1 cellular context compared by ENCODE assay signal in the genomic region with DNA sequence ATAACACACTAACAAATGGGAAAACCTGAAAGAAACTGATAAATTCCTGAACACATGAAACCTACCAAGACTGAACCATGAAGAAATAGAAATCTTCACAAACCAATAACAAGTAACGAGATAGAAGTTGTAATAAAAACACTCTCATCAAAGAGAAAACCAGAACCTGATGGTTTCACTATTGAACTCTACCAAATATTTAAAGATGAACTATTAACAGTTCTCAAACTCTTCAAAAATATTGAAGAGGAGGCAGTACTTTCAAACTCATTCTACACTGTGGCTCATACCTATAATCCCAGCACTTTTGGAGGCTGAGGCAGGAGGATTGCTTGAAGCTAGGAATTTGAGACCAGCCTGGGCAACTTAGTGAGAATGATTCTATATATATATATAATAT.
TF ChIP-seq lines count a peak whose summit lies in the region.

No MANE protein-coding gene starts in this region.

TF ChIP-seq in SK-N-SH, 30 proteins besides CTCF, POLR2A, EP300 and RAD21 (continued from another document):
- no peak for TF ChIP-seq POLR2AphosphoS5 (IDR thresholded peaks at IDR 0.05; ENCODE audit: low read depth, low read length)
- TF ChIP-seq NFIC (IDR thresholded peaks at IDR 0.05; ENCODE audit: borderline replicate concordance), result no peak
- TF ChIP-seq YY1 (IDR thresholded peaks at IDR 0.05; ENCODE audit: low read depth), result no peak
- TF ChIP-seq RFX5 (IDR thresholded peaks at IDR 0.05; ENCODE audit: low read length), result no peak
- TF ChIP-seq CHD2 (IDR thresholded peaks at IDR 0.05; ENCODE audit: low read length, partially characterized antibody), result no peak
- TF ChIP-seq MEF2A (IDR thresholded peaks at IDR 0.05; ENCODE audit: borderline replicate concordance, low read depth), result no peak
- TF ChIP-seq, protein P1, sequence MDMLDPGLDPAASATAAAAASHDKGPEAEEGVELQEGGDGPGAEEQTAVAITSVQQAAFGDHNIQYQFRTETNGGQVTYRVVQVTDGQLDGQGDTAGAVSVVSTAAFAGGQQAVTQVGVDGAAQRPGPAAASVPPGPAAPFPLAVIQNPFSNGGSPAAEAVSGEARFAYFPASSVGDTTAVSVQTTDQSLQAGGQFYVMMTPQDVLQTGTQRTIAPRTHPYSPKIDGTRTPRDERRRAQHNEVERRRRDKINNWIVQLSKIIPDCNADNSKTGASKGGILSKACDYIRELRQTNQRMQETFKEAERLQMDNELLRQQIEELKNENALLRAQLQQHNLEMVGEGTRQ (IDR thresholded peaks at IDR 0.05; ENCODE audit: borderline replicate concordance, low read depth, low read length), result no peak
- TF ChIP-seq ZBTB33 (IDR thresholded peaks at IDR 0.05; ENCODE audit: borderline replicate concordance, low read depth), result no peak
- no peak for TF ChIP-seq SIN3A (IDR thresholded peaks at IDR 0.05; ENCODE audit: borderline replicate concordance, low read depth, low read length)
- TF ChIP-seq, protein P2, sequence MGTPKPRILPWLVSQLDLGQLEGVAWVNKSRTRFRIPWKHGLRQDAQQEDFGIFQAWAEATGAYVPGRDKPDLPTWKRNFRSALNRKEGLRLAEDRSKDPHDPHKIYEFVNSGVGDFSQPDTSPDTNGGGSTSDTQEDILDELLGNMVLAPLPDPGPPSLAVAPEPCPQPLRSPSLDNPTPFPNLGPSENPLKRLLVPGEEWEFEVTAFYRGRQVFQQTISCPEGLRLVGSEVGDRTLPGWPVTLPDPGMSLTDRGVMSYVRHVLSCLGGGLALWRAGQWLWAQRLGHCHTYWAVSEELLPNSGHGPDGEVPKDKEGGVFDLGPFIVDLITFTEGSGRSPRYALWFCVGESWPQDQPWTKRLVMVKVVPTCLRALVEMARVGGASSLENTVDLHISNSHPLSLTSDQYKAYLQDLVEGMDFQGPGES (IDR thresholded peaks at IDR 0.05; ENCODE audit: low read depth, low read length), result no peak
